Comparison of ENCODE assay signal across 9 cellular contexts in the genomic region with DNA sequence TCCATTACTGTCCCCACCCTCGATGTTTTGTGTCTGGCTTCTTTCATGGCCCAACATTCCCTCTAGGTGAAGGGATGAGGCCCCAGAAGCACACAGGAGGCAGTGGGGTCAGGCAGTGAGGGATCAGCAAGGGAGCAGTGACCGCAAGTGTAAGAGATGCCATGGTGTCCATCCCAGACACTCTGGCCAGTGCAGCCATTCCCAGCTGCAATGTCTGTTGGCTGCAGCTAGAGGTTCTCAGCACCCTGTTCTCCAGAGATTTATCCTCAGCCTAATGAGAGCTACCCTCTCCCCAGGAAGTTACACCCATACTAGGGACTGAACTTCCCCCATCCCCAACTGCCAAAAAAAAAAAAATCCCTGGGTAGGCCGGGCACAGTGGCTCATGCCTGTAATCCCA. TPM values are rescaled to one million over a fixed set of nuclear protein-coding genes. Genes with fewer than 3 reads are reported as not detected.
DNase-seq lines count a peak whose midpoint lies in the region; ATAC-seq and TF ChIP-seq lines count a peak whose summit lies in the region.
"Had no signal": no experiment of that assay in that cellular context is flagged by ENCODE, and none has a peak within 500 bp of the region (broad histone marks: within the 10 kb centered on the region; RNA-seq: fewer than 3 reads in every experiment).

No MANE protein-coding gene starts in this region.

- ATAC-seq in stimulated activated memory B cell treated with anti-CD40 and anti-IgM and Interleukin-4, amounts not matched to agents 10 μg/mL and 1 μg/mL and 100 μg/mL, for 72 hours, result peak; percentile 25

- TF ChIP-seq POLR2A in Peyer's patch (IDR thresholded peaks at IDR 0.05) (no peak), esophagus muscularis mucosa (IDR thresholded peaks at IDR 0.05; ENCODE audit: low read depth) (no peak)

- no peaks in the 10 kb centered on the region for H3K9me3 Mint-ChIP-seq in stimulated activated memory B cell treated with anti-CD40 and anti-IgM and Interleukin-4, amounts not matched to agents 10 μg/mL and 1 μg/mL and 100 μg/mL, for 72 hours

- H3K4me3 ChIP-seq in Peyer's patch (no peak overlapping the region), foreskin fibroblast (ENCODE audit: low read depth in 1 of 2, low read length in 2 of 2) (no peak overlapping the region), esophagus muscularis mucosa (no peak overlapping the region)

- intact Hi-C loops in esophagus muscularis mucosa (cut with DNase I), result no loop called here

- no peak for TF ChIP-seq EP300 in esophagus muscularis mucosa (IDR thresholded peaks at IDR 0.05)

- no peak overlapping the region for H3K27ac ChIP-seq in Peyer's patch
- no peak overlapping the region for H3K27ac ChIP-seq in esophagus muscularis mucosa (replicated peaks in 1 of 4)

- peak overlapping the region; percentile 86 for H3K27ac Mint-ChIP-seq in stimulated activated memory B cell treated with anti-CD40 and anti-IgM and Interleukin-4, amounts not matched to agents 10 μg/mL and 1 μg/mL and 100 μg/mL, for 72 hours

- WGBS in esophagus muscularis mucosa, result 68% methylated on average over 3 of the region's 3 CpGs

- H3K36me3 Mint-ChIP-seq in stimulated activated memory B cell treated with anti-CD40 and anti-IgM and Interleukin-4, amounts not matched to agents 10 μg/mL and 1 μg/mL and 100 μg/mL, for 72 hours, result peaks cover 4% of the 10 kb centered on the region

- peak overlapping the region; percentile 74 for H3K4me3 Mint-ChIP-seq in stimulated activated memory B cell treated with anti-CD40 and anti-IgM and Interleukin-4, amounts not matched to agents 10 μg/mL and 1 μg/mL and 100 μg/mL, for 72 hours

- H3K27me3 ChIP-seq in Peyer's patch, result no peaks in the 10 kb centered on the region
- no peaks in the 10 kb centered on the region for H3K27me3 ChIP-seq in esophagus muscularis mucosa

- TF ChIP-seq CTCF in Peyer's patch (IDR thresholded peaks at IDR 0.05) (peak; percentile 26 to 59 (median 46)), foreskin fibroblast (IDR thresholded peaks at IDR 0.05; ENCODE audit: low read depth, low read length) (peak; percentile 37), esophagus muscularis mucosa (IDR thresholded peaks at IDR 0.05) (peak in 1 of 3 experiments; percentile 32)

- H3K36me3 ChIP-seq in Peyer's patch, result peaks cover 0 to 22% (median 0%) of the 10 kb centered on the region in 3 donors
- H3K36me3 ChIP-seq in esophagus muscularis mucosa, result peaks cover 0 to 18% (median 3%) of the 10 kb centered on the region in 4 donors

- H3K9me3 ChIP-seq in Peyer's patch (no peaks in the 10 kb centered on the region), esophagus muscularis mucosa (no peaks in the 10 kb centered on the region)

- H3K4me1 ChIP-seq in Peyer's patch, result peaks cover 0 to 21% (median 10%) of the 10 kb centered on the region in 4 donors
- peaks cover 0 to 16% (median 8%) of the 10 kb centered on the region in 4 donors for H3K4me1 ChIP-seq in esophagus muscularis mucosa

- H3K4me1 Mint-ChIP-seq in stimulated activated memory B cell treated with anti-CD40 and anti-IgM and Interleukin-4, amounts not matched to agents 10 μg/mL and 1 μg/mL and 100 μg/mL, for 72 hours, result peaks cover 81% of the 10 kb centered on the region

- no peaks in the 10 kb centered on the region for H3K27me3 Mint-ChIP-seq in stimulated activated memory B cell treated with anti-CD40 and anti-IgM and Interleukin-4, amounts not matched to agents 10 μg/mL and 1 μg/mL and 100 μg/mL, for 72 hours

- DNase-seq in DMS53 (lab: John Stamatoyannopoulos, UW) (peak; percentile 29), DMS53 treated with DMSO at 0.1 percent for 48 hours (lab: John Stamatoyannopoulos, UW; ENCODE audit: unreplicated experiment) (no peak), Peyer's patch (no peak), foreskin fibroblast (peak in 1 of 2 donors; percentile 48), esophagus muscularis mucosa (ENCODE audit: extremely low spot score) (no peak), NCI-H524 (lab: John Stamatoyannopoulos, UW) (no peak)
- no peak for DNase-seq in activated CD4-positive, alpha-beta T cell treated with anti-CD3 and anti-CD28 coated beads, Interleukin-2, amount 50 U/mL, for 48 hours
- DNase-seq: NCI-H524 treated with DMSO at 0.1 percent for 48 hours had no signal

RNA-seq across cellular contexts. Expression of a gene that starts 40.2 kb away (rescaled TPM):
- total RNA-seq in Peyer's patch (10 to 100 TPM; 47.9 to 92.6 (median 59.9) TPM), esophagus muscularis mucosa (1 to 10 TPM; 7.3 to 9.6 (median 8.2) TPM)

Comparison
In these comparisons a context has a peak if more than half of its experiments do, and no peak if none do; other contexts are left out.
1. RNA of a gene that starts 40.2 kb away (total RNA-seq): 47.9 to 92.6 TPM in Peyer's patch; 7.3 to 9.6 TPM in esophagus muscularis mucosa; every median in the first group is over 4 times any median in the second.